Comparison of ENCODE assay signal across 10 cellular contexts in the genomic region with DNA sequence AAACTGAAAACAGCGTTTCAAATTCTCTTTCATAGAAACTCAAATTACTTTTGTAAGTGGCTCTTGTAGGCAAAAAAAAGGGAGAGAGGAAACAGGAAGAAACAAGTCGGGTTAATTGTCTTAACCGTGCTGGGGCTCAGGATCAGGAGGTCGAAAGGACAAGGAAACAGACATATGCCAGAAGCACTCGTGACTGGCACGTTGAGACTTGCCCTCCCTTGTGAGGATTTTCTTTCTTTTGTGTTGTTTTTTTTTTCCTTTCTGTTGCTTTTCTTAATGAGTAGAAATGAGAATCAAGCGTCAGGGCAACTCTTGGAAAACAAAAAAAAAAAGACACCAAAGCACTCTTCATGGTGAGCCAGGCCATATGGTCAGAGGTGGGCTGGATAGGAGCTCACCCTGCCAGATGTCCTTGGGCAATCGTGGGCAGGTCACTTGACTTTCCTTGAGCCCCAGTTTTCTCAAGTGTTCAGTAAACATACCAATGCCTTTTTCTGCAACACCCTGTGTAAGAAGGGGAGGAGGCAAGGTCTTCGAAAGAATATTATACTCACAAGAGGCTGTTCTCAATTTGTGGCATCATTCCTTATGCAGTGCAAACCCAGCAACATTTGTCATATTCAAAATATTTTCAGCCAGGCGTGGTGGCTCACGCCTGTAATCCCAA. TPM values are rescaled to one million over a fixed set of nuclear protein-coding genes. Genes with fewer than 3 reads are reported as not detected.
A peak's percentile ranks its signal among the peaks of the same experiment; 100 is the strongest.
DNase-seq lines count a peak whose midpoint lies in the region; ATAC-seq and TF ChIP-seq lines count a peak whose summit lies in the region.
"Had no signal": no experiment of that assay in that cellular context is flagged by ENCODE, and none has a peak within 500 bp of the region (broad histone marks: within the 10 kb centered on the region; RNA-seq: fewer than 3 reads in every experiment).

No MANE protein-coding gene starts in this region.

- H3K4me1 ChIP-seq in colonic mucosa: no peaks in the 10 kb centered on the region
- H3K4me1 ChIP-seq in mesenchymal stem cell (ENCODE audit: control insufficient read depth, insufficient read depth, low read depth, low read length): peaks cover 8% of the 10 kb centered on the region
- H3K4me1 ChIP-seq: BLaER1 had no signal

- H3K79me1 ChIP-seq in mesenchymal stem cell (replicated peaks; ENCODE audit: low read length, poor library complexity, severe bottlenecking): no peaks in the 10 kb centered on the region

- H3K9ac ChIP-seq in colonic mucosa (ENCODE audit: low read depth in 2 of 2, low read length in 2 of 2) (no peak overlapping the region), mesenchymal stem cell (ENCODE audit: low read length) (peak overlapping the region; percentile 80)
- H3K9ac ChIP-seq: BLaER1 had no signal

- no peak overlapping the region for H2BK5ac ChIP-seq in mesenchymal stem cell (ENCODE audit: low read depth, low read length, poor library complexity, severe bottlenecking)

- H3K27me3 ChIP-seq in colonic mucosa (no peaks in the 10 kb centered on the region), mesenchymal stem cell (ENCODE audit: control insufficient read depth in 1 of 2, insufficient read depth in 1 of 2, low read length in 2 of 2) (no peaks in the 10 kb centered on the region)
- H3K27me3 ChIP-seq: BLaER1 had no signal

- ATAC-seq in Right ventricle myocardium inferior (peak; percentile 32), HG02885 (IDR thresholded peaks at IDR 0.05; ENCODE audit: poor library complexity, unreplicated experiment) (no peak)

- H3K27ac ChIP-seq in colonic mucosa: peak overlapping the region; percentile 32
- no peak overlapping the region for H3K27ac ChIP-seq in mesenchymal stem cell (ENCODE audit: low read length, poor library complexity, severe bottlenecking)
- H3K27ac ChIP-seq: BLaER1 had no signal

- no peaks in the 10 kb centered on the region for H3K36me3 ChIP-seq in colonic mucosa
- no peaks in the 10 kb centered on the region for H3K36me3 ChIP-seq in mesenchymal stem cell (ENCODE audit: control insufficient read depth in 1 of 2, insufficient read depth in 2 of 2, low read depth in 1 of 2, low read length in 2 of 2)
- H3K36me3 ChIP-seq: BLaER1 had no signal

- no peak overlapping the region for H3K27ac Mint-ChIP-seq in activated T-helper 2 cell treated with anti-CD3 and anti-CD28 coated beads, Interferon-gamma antibody, Interleukin-2, Interleukin-4, amounts not matched to agents 10 μg/mL and 5 μg/mL and 100 μg/mL, durations not matched to agents 14 hours and 24 hours and 36 hours
- H3K27ac Mint-ChIP-seq: activated naive CD4-positive, alpha-beta T cell treated with anti-CD3 and anti-CD28 coated beads, Interleukin-2, amount 50 U/mL, for 24 hours had no signal

- peaks cover 4% of the 10 kb centered on the region for H3K4me1 Mint-ChIP-seq in activated T-helper 2 cell treated with anti-CD3 and anti-CD28 coated beads, Interferon-gamma antibody, Interleukin-2, Interleukin-4, amounts not matched to agents 10 μg/mL and 5 μg/mL and 100 μg/mL, durations not matched to agents 14 hours and 24 hours and 36 hours (ENCODE audit: low read depth)

- no peak overlapping the region for H3K4me2 ChIP-seq in mesenchymal stem cell (ENCODE audit: low read length, poor library complexity, severe bottlenecking)
- H3K4me2 ChIP-seq: BLaER1 had no signal

- no peak for TF ChIP-seq CTCF in colonic mucosa (IDR thresholded peaks at IDR 0.05)

- H3K9me3 ChIP-seq in colonic mucosa (no peaks in the 10 kb centered on the region), mesenchymal stem cell (ENCODE audit: control insufficient read depth, low read length) (peaks cover 3% of the 10 kb centered on the region)

- no peak overlapping the region for H3K4me3 Mint-ChIP-seq in activated T-helper 2 cell treated with anti-CD3 and anti-CD28 coated beads, Interferon-gamma antibody, Interleukin-2, Interleukin-4, amounts not matched to agents 10 μg/mL and 5 μg/mL and 100 μg/mL, durations not matched to agents 14 hours and 24 hours and 36 hours (ENCODE audit: low read depth)
- H3K4me3 Mint-ChIP-seq: activated naive CD4-positive, alpha-beta T cell treated with anti-CD3 and anti-CD28 coated beads, Interleukin-2, amount 50 U/mL, for 24 hours had no signal

- H3K23ac ChIP-seq in mesenchymal stem cell (ENCODE audit: low read length in 2 of 2): no peak overlapping the region

- no peak for DNase-seq in Right ventricle myocardium inferior (ENCODE audit: missing footprints)
- no peak for DNase-seq in cardiac septum (ENCODE audit: low spot score)
- peak; percentile 56 for DNase-seq in colonic mucosa
- DNase-seq in mesenchymal stem cell: peak; percentile 81
- no peak for DNase-seq in activated T-helper 2 cell treated with anti-CD3 and anti-CD28 coated beads, Interferon-gamma antibody, Interleukin-2, Interleukin-4, amounts not matched to agents 10 μg/mL and 5 μg/mL and 100 μg/mL, durations not matched to agents 14 hours and 24 hours and 36 hours (ENCODE audit: low spot score)
- no peak for DNase-seq in stimulated activated CD4-positive, alpha-beta T cell treated with anti-CD3 and anti-CD28 coated beads, Interleukin-2, amount 100 ng/mL, for 24 hours
- DNase-seq in NK-92 (lab: John Stamatoyannopoulos, UW; ENCODE audit: unreplicated experiment): no peak

- peak overlapping the region; percentile 58 to 67 for H3K18ac ChIP-seq in mesenchymal stem cell (ENCODE audit: low read depth in 1 of 2, low read length in 2 of 2)

- H2BK15ac ChIP-seq in mesenchymal stem cell (ENCODE audit: low read depth, poor library complexity, severe bottlenecking): no peak overlapping the region

- 16% methylated on average over 10 of the region's 11 CpGs for WGBS in mesenchymal stem cell

- H2AFZ ChIP-seq in mesenchymal stem cell (ENCODE audit: low read depth, low read length): no peak overlapping the region

- H3K4me3 ChIP-seq in colonic mucosa: no peak overlapping the region
- peak overlapping the region in 1 of 2 experiments; percentile 51 for H3K4me3 ChIP-seq in mesenchymal stem cell (ENCODE audit: insufficient read depth in 1 of 2, low read depth in 1 of 2, low read length in 2 of 2)
- H3K4me3 ChIP-seq: BLaER1 had no signal

- H3K9me3 Mint-ChIP-seq in activated T-helper 2 cell treated with anti-CD3 and anti-CD28 coated beads, Interferon-gamma antibody, Interleukin-2, Interleukin-4, amounts not matched to agents 10 μg/mL and 5 μg/mL and 100 μg/mL, durations not matched to agents 14 hours and 24 hours and 36 hours: no peaks in the 10 kb centered on the region
- H3K9me3 Mint-ChIP-seq: activated naive CD4-positive, alpha-beta T cell treated with anti-CD3 and anti-CD28 coated beads, Interleukin-2, amount 50 U/mL, for 24 hours had no signal

- H2BK120ac ChIP-seq in mesenchymal stem cell (ENCODE audit: low read depth, low read length): no peak overlapping the region

- H3K27me3 Mint-ChIP-seq in activated T-helper 2 cell treated with anti-CD3 and anti-CD28 coated beads, Interferon-gamma antibody, Interleukin-2, Interleukin-4, amounts not matched to agents 10 μg/mL and 5 μg/mL and 100 μg/mL, durations not matched to agents 14 hours and 24 hours and 36 hours (ENCODE audit: low read depth): peaks cover 8% of the 10 kb centered on the region
- H3K27me3 Mint-ChIP-seq: activated naive CD4-positive, alpha-beta T cell treated with anti-CD3 and anti-CD28 coated beads, Interleukin-2, amount 50 U/mL, for 24 hours had no signal

- H2BK12ac ChIP-seq in mesenchymal stem cell (ENCODE audit: low read length in 2 of 2): peak overlapping the region; percentile 53 to 64

- no peak overlapping the region for H3K14ac ChIP-seq in mesenchymal stem cell (ENCODE audit: low read length in 2 of 2)

- no peak overlapping the region for H4K8ac ChIP-seq in mesenchymal stem cell (ENCODE audit: low read length)

- H4K91ac ChIP-seq in mesenchymal stem cell (ENCODE audit: low read length): no peak overlapping the region

- no peaks in the 10 kb centered on the region for H3K36me3 Mint-ChIP-seq in activated T-helper 2 cell treated with anti-CD3 and anti-CD28 coated beads, Interferon-gamma antibody, Interleukin-2, Interleukin-4, amounts not matched to agents 10 μg/mL and 5 μg/mL and 100 μg/mL, durations not matched to agents 14 hours and 24 hours and 36 hours (ENCODE audit: low read depth)
- H3K36me3 Mint-ChIP-seq: activated naive CD4-positive, alpha-beta T cell treated with anti-CD3 and anti-CD28 coated beads, Interleukin-2, amount 50 U/mL, for 24 hours had no signal

- intact Hi-C loops in Right ventricle myocardium inferior (cut with DNase I): no loop called here
- intact Hi-C loops in cardiac septum (cut with DNase I): no loop called here
- intact Hi-C loops in colonic mucosa (cut with DNase I): no loop called here
- intact Hi-C loops in activated T-helper 2 cell treated with anti-CD3 and anti-CD28 coated beads, Interferon-gamma antibody, Interleukin-2, Interleukin-4, amounts not matched to agents 10 μg/mL and 5 μg/mL and 100 μg/mL, durations not matched to agents 14 hours and 24 hours and 36 hours (cut with micrococcal nuclease): no loop called here

- no peak overlapping the region for H2AK5ac ChIP-seq in mesenchymal stem cell (ENCODE audit: low read length, severe bottlenecking)

- peak overlapping the region in 1 of 2 experiments; percentile 51 for H3K4ac ChIP-seq in mesenchymal stem cell (ENCODE audit: low read depth in 1 of 2, low read length in 2 of 2)

RNA-seq across cellular contexts. Expression of a gene that starts 23.0 kb away (rescaled TPM):
- total RNA-seq in Right ventricle myocardium inferior (6.5 TPM), cardiac septum (11.0 TPM), colonic mucosa (10 to 100 TPM; 56.7 to 71.2 TPM)
- polyA plus RNA-seq in mesenchymal stem cell (2013, experiment 1 of 2): 30.8 TPM
- polyA plus RNA-seq in mesenchymal stem cell (2013, experiment 2 of 2): 35.7 TPM
- total RNA-seq in activated T-helper 2 cell treated with anti-CD3 and anti-CD28 coated beads, Interferon-gamma antibody, Interleukin-2, Interleukin-4, amounts not matched to agents 10 μg/mL and 5 μg/mL and 100 μg/mL, durations not matched to agents 14 hours and 24 hours and 36 hours: 15.8 and 16.5 TPM in 2 replicates

Comparison
In these comparisons a context has a peak if more than half of its experiments do, and no peak if none do; other contexts are left out.
1. DNase-seq: peak in colonic mucosa (single experiment) and mesenchymal stem cell (single experiment); none in Right ventricle myocardium inferior (single experiment), cardiac septum (single experiment), activated T-helper 2 cell treated with anti-CD3 and anti-CD28 coated beads, Interferon-gamma antibody, Interleukin-2, Interleukin-4, amounts not matched to agents 10 μg/mL and 5 μg/mL and 100 μg/mL, durations not matched to agents 14 hours and 24 hours and 36 hours (single experiment), stimulated activated CD4-positive, alpha-beta T cell treated with anti-CD3 and anti-CD28 coated beads, Interleukin-2, amount 100 ng/mL, for 24 hours (0 of 2) and NK-92 (single experiment).